1 cellular context compared by ENCODE assay signal in genomic region chr20:63864545-63864977, GRCh38.
A peak's percentile ranks its signal among the peaks of the same experiment; 100 is the strongest.
TF ChIP-seq lines count a peak whose summit lies in the region.

No MANE protein-coding gene starts in this region.

TF ChIP-seq in HepG2, 621 proteins besides CTCF, POLR2A, EP300 and RAD21 (continued from another document and continues in another):
- peak; percentile 45; the same call in 1 of the 2 replicates for TF ChIP-seq TEF (CRISPR knock-in tag; IDR thresholded peaks at IDR 0.05)
- peak; percentile 31; the same call in 1 of the 2 replicates for TF ChIP-seq ZNF256 (CRISPR knock-in tag; conservative IDR thresholded peaks at IDR 0.05)
- TF ChIP-seq, protein P1, sequence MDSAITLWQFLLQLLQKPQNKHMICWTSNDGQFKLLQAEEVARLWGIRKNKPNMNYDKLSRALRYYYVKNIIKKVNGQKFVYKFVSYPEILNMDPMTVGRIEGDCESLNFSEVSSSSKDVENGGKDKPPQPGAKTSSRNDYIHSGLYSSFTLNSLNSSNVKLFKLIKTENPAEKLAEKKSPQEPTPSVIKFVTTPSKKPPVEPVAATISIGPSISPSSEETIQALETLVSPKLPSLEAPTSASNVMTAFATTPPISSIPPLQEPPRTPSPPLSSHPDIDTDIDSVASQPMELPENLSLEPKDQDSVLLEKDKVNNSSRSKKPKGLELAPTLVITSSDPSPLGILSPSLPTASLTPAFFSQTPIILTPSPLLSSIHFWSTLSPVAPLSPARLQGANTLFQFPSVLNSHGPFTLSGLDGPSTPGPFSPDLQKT (CRISPR knock-in tag; IDR thresholded peaks at IDR 0.05; ENCODE audit: borderline replicate concordance): 0 out of 2 replicates have a peak, but pooled peaks have one; percentile 8
- no peak; the same call in 1 of the 2 replicates for TF ChIP-seq ZSCAN5A (CRISPR knock-in tag; IDR thresholded peaks at IDR 0.05; ENCODE audit: borderline replicate concordance)
- no peak for TF ChIP-seq ZBTB3 (CRISPR knock-in tag; IDR thresholded peaks at IDR 0.05; ENCODE audit: borderline replicate concordance, low read depth)
- no peak for TF ChIP-seq MLX (CRISPR knock-in tag; IDR thresholded peaks at IDR 0.05)
- TF ChIP-seq RBM22 (optimal IDR thresholded peaks at IDR 0.05; ENCODE audit: low read length): peak; percentile 79
- 0 out of 2 replicates have a peak, but pooled peaks have one; percentile 5 for TF ChIP-seq ZBTB7B (CRISPR knock-in tag; IDR thresholded peaks at IDR 0.05)
- TF ChIP-seq KLF12 (CRISPR knock-in tag; IDR thresholded peaks at IDR 0.05; ENCODE audit: borderline replicate concordance): 0 out of 2 replicates have a peak, but pooled peaks have one; percentile 9
- no peak for TF ChIP-seq SMYD3 (CRISPR knock-in tag; IDR thresholded peaks at IDR 0.05)
- peak in 1 of 2 experiments; percentile 8; a peak in 1 of 4 replicates for TF ChIP-seq KLF16 (CRISPR knock-in tag; IDR thresholded peaks at IDR 0.05)
- TF ChIP-seq PHF21A (CRISPR knock-in tag; IDR thresholded peaks at IDR 0.05): no peak; the same call in 1 of the 2 replicates
- peak; percentile 80 for TF ChIP-seq ZNF44 (CRISPR knock-in tag; IDR thresholded peaks at IDR 0.05)
- 0 out of 2 replicates have a peak, but pooled peaks have one; percentile 0 for TF ChIP-seq ZNF337 (CRISPR knock-in tag; IDR thresholded peaks at IDR 0.05; ENCODE audit: borderline replicate concordance, low read depth)
- TF ChIP-seq NR2F6 (IDR thresholded peaks at IDR 0.05): 0 out of 2 replicates have a peak, but pooled peaks have one; percentile 27
- no peak for TF ChIP-seq NR2F6 (CRISPR knock-in tag; IDR thresholded peaks at IDR 0.05)
- TF ChIP-seq, protein P2, sequence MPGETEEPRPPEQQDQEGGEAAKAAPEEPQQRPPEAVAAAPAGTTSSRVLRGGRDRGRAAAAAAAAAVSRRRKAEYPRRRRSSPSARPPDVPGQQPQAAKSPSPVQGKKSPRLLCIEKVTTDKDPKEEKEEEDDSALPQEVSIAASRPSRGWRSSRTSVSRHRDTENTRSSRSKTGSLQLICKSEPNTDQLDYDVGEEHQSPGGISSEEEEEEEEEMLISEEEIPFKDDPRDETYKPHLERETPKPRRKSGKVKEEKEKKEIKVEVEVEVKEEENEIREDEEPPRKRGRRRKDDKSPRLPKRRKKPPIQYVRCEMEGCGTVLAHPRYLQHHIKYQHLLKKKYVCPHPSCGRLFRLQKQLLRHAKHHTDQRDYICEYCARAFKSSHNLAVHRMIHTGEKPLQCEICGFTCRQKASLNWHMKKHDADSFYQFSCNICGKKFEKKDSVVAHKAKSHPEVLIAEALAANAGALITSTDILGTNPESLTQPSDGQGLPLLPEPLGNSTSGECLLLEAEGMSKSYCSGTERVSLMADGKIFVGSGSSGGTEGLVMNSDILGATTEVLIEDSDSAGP (CRISPR knock-in tag; IDR thresholded peaks at IDR 0.05; ENCODE audit: borderline replicate concordance): no peak
- peak; percentile 83; the same call in 1 of the 2 replicates for TF ChIP-seq ISX (CRISPR knock-in tag; conservative IDR thresholded peaks at IDR 0.05)
- TF ChIP-seq MTF2 (CRISPR knock-in tag; IDR thresholded peaks at IDR 0.05; ENCODE audit: borderline replicate concordance): no peak; the same call in 1 of the 2 replicates
- TF ChIP-seq KAT7 (CRISPR knock-in tag; IDR thresholded peaks at IDR 0.05; ENCODE audit: borderline replicate concordance): no peak; the same call in 1 of the 2 replicates
- TF ChIP-seq SAFB2 (CRISPR knock-in tag; IDR thresholded peaks at IDR 0.05; ENCODE audit: borderline replicate concordance, low read depth): no peak
- TF ChIP-seq HMGXB3 (CRISPR knock-in tag; IDR thresholded peaks at IDR 0.05; ENCODE audit: borderline replicate concordance): no peak
- TF ChIP-seq, protein P3, sequence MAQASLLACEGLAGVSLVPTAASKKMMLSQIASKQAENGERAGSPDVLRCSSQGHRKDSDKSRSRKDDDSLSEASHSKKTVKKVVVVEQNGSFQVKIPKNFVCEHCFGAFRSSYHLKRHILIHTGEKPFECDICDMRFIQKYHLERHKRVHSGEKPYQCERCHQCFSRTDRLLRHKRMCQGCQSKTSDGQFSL (CRISPR knock-in tag; IDR thresholded peaks at IDR 0.05): 0 out of 2 replicates have a peak, but pooled peaks have one; percentile 17
- no peak for TF ChIP-seq SKI (IDR thresholded peaks at IDR 0.05; ENCODE audit: partially characterized antibody)
- no peak for TF ChIP-seq ONECUT2 (CRISPR knock-in tag; IDR thresholded peaks at IDR 0.05)
- peak; percentile 4; the same call in 1 of the 2 replicates for TF ChIP-seq EED (CRISPR knock-in tag; IDR thresholded peaks at IDR 0.05)
- TF ChIP-seq ZNF512B (CRISPR knock-in tag; IDR thresholded peaks at IDR 0.05; ENCODE audit: borderline replicate concordance): no peak
- peak; percentile 6 for TF ChIP-seq SRSF1 (optimal IDR thresholded peaks at IDR 0.05; ENCODE audit: low read depth, low read length)
- TF ChIP-seq ZNF556 (CRISPR knock-in tag; IDR thresholded peaks at IDR 0.05; ENCODE audit: borderline replicate concordance): no peak
- TF ChIP-seq, protein P4, sequence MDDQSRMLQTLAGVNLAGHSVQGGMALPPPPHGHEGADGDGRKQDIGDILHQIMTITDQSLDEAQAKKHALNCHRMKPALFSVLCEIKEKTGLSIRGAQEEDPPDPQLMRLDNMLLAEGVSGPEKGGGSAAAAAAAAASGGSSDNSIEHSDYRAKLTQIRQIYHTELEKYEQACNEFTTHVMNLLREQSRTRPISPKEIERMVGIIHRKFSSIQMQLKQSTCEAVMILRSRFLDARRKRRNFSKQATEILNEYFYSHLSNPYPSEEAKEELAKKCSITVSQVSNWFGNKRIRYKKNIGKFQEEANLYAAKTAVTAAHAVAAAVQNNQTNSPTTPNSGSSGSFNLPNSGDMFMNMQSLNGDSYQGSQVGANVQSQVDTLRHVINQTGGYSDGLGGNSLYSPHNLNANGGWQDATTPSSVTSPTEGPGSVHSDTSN (CRISPR knock-in tag; IDR thresholded peaks at IDR 0.05; ENCODE audit: borderline replicate concordance): peak; percentile 81; the same call in 1 of the 2 replicates
- TF ChIP-seq, protein P5, sequence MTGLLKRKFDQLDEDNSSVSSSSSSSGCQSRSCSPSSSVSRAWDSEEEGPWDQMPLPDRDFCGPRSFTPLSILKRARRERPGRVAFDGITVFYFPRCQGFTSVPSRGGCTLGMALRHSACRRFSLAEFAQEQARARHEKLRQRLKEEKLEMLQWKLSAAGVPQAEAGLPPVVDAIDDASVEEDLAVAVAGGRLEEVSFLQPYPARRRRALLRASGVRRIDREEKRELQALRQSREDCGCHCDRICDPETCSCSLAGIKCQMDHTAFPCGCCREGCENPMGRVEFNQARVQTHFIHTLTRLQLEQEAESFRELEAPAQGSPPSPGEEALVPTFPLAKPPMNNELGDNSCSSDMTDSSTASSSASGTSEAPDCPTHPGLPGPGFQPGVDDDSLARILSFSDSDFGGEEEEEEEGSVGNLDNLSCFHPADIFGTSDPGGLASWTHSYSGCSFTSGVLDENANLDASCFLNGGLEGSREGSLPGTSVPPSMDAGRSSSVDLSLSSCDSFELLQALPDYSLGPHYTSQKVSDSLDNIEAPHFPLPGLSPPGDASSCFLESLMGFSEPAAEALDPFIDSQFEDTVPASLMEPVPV (CRISPR knock-in tag; IDR thresholded peaks at IDR 0.05): no peak
- TF ChIP-seq ZNF777 (CRISPR knock-in tag; IDR thresholded peaks at IDR 0.05): peak; percentile 56; the same call in 1 of the 2 replicates
- no peak for TF ChIP-seq ZNF652 (CRISPR knock-in tag; IDR thresholded peaks at IDR 0.05; ENCODE audit: borderline replicate concordance, low read depth)
- TF ChIP-seq ZNF563 (CRISPR knock-in tag; IDR thresholded peaks at IDR 0.05): 0 out of 2 replicates have a peak, but pooled peaks have one; percentile 9
- TF ChIP-seq, protein P6, sequence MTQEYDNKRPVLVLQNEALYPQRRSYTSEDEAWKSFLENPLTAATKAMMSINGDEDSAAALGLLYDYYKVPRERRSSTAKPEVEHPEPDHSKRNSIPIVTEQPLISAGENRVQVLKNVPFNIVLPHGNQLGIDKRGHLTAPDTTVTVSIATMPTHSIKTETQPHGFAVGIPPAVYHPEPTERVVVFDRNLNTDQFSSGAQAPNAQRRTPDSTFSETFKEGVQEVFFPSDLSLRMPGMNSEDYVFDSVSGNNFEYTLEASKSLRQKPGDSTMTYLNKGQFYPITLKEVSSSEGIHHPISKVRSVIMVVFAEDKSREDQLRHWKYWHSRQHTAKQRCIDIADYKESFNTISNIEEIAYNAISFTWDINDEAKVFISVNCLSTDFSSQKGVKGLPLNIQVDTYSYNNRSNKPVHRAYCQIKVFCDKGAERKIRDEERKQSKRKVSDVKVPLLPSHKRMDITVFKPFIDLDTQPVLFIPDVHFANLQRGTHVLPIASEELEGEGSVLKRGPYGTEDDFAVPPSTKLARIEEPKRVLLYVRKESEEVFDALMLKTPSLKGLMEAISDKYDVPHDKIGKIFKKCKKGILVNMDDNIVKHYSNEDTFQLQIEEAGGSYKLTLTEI (CRISPR knock-in tag; conservative IDR thresholded peaks at IDR 0.05): no peak
- peak; percentile 67; the same call in 1 of the 2 replicates for TF ChIP-seq SMAD9 (CRISPR knock-in tag; IDR thresholded peaks at IDR 0.05)
